Comparison of ENCODE assay signal across 15 cellular contexts in the genomic region with DNA sequence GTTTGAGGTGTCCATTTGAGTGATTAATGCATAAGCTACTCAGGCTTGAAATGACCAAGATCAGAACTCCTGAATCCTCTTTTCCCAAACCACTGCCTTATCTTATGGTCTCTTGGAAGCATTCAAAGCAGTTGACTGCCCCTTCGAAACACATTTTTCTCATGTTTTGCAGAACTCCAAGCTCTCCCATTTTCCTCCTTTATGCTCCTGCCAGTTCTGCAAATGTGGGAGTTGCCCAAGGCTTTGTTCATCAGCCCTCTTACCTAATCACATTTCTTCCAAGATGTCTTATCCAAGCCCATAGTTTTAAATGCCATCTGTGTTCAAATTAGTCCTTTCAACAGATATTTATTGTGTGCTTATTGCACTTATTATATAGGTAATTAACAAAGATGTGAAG. TPM values are rescaled to one million over a fixed set of nuclear protein-coding genes. Genes with fewer than 3 reads are reported as not detected.
DNase-seq lines count a peak whose midpoint lies in the region; ATAC-seq and TF ChIP-seq lines count a peak whose summit lies in the region.
"Had no signal": no experiment of that assay in that cellular context is flagged by ENCODE, and none has a peak within 500 bp of the region (broad histone marks: within the 10 kb centered on the region; RNA-seq: fewer than 3 reads in every experiment).

No MANE protein-coding gene starts in this region.

- in situ Hi-C loops in gastrocnemius medialis (cut with MboI; ENCODE audit: low sequenced_read_pairs in 4 of 4) = loop anchor here in 3 of 4 donors (10.0 to 25.0 kb wide), 4 partner anchors 52 to 475 kb away; partner anchors contain the start of genes KLHDC2 (in 2 of the 3), VCPKMT (in 2 of the 3) and RPS29 (in 1 of the 3)

- H3K36me3 ChIP-seq in PC-3 (ENCODE audit: low read depth, low read length) (peaks cover 23% of the 10 kb centered on the region), gastrocnemius medialis (peaks cover 0 to 3% of the 10 kb centered on the region in 2 donors), aorta (ENCODE audit: control insufficient read depth in 1 of 2, insufficient read depth in 2 of 2, low read length in 1 of 2) (no peaks in the 10 kb centered on the region)

- H3K9me3 Mint-ChIP-seq in activated naive CD4-positive, alpha-beta T cell treated with anti-CD3 and anti-CD28 coated beads, Interleukin-2, amount 10 ng/mL, durations not matched to agents 7 days and 5 days = no peaks in the 10 kb centered on the region
- H3K9me3 Mint-ChIP-seq in dendritic cell treated with granulocyte-macrophage colony-stimulating factor and Interleukin-4, amounts not matched to agents 40 ng/mL and 50 ng/mL, for 4 days = no peaks in the 10 kb centered on the region

- ATAC-seq in PC-3 (no peak), gastrocnemius medialis (no peak), GM21717 (IDR thresholded peaks at IDR 0.05; ENCODE audit: unreplicated experiment) (no peak), aorta (ENCODE audit: low FRiP score) (no peak)
- ATAC-seq: mucosa of descending colon had no signal

- no peak overlapping the region for H3K4me3 ChIP-seq in PC-3 (ENCODE audit: low read length)
- no peak overlapping the region for H3K4me3 ChIP-seq in gastrocnemius medialis
- H3K4me3 ChIP-seq in aorta (ENCODE audit: low read length in 2 of 2) = no peak overlapping the region
- H3K4me3 ChIP-seq: mucosa of descending colon had no signal

- WGBS in aorta, 2 donors = 71 to 82% methylated on average over 1 of the region's 1 CpG

- TF ChIP-seq CTCF in PC-3 (conservative IDR thresholded peaks at IDR 0.05; ENCODE audit: low read depth, low read length) (no peak), gastrocnemius medialis (IDR thresholded peaks at IDR 0.05 in 4 of 5, conservative IDR thresholded peaks at IDR 0.05 in 1 of 5) (no peak)

- H3K79me2 ChIP-seq in PC-3 (ENCODE audit: low read length) = peaks cover 92% of the 10 kb centered on the region

- no peak overlapping the region for H3K27ac Mint-ChIP-seq in activated naive CD4-positive, alpha-beta T cell treated with anti-CD3 and anti-CD28 coated beads, Interleukin-2, amount 10 ng/mL, durations not matched to agents 7 days and 5 days
- H3K27ac Mint-ChIP-seq in dendritic cell treated with granulocyte-macrophage colony-stimulating factor and Interleukin-4, amounts not matched to agents 40 ng/mL and 50 ng/mL, for 4 days = peak overlapping the region; percentile 8

- CTCF ChIA-PET in activated naive CD4-positive, alpha-beta T cell treated with anti-CD3 and anti-CD28 coated beads, Interleukin-2, amount 10 ng/mL, durations not matched to agents 7 days and 5 days (lab: Charles Lee) = no interaction called here
- CTCF ChIA-PET in PC-3 (lab: Charles Lee) = no interaction called here

- H3K36me3 Mint-ChIP-seq in activated naive CD4-positive, alpha-beta T cell treated with anti-CD3 and anti-CD28 coated beads, Interleukin-2, amount 10 ng/mL, durations not matched to agents 7 days and 5 days = peaks cover 38% of the 10 kb centered on the region
- peaks cover 51% of the 10 kb centered on the region for H3K36me3 Mint-ChIP-seq in dendritic cell treated with granulocyte-macrophage colony-stimulating factor and Interleukin-4, amounts not matched to agents 40 ng/mL and 50 ng/mL, for 4 days (ENCODE audit: low read depth)

- no peak overlapping the region for H3K27ac ChIP-seq in PC-3 (ENCODE audit: low read length)
- peak overlapping the region in 3 of 4 donors; percentile 10 to 92 (median 52) for H3K27ac ChIP-seq in gastrocnemius medialis
- H3K27ac ChIP-seq in aorta (ENCODE audit: low read depth in 1 of 2, low read length in 2 of 2) = no peak overlapping the region

- H4K20me1 ChIP-seq in PC-3 (ENCODE audit: low read length) = peaks cover 8% of the 10 kb centered on the region

- H3K9me3 ChIP-seq in PC-3 (ENCODE audit: low read length) (no peaks in the 10 kb centered on the region), gastrocnemius medialis (no peaks in the 10 kb centered on the region), aorta (ENCODE audit: control insufficient read depth, low read length) (no peaks in the 10 kb centered on the region)
- H3K9me3 ChIP-seq: mucosa of descending colon, stomach had no signal

- H3K4me1 Mint-ChIP-seq in activated naive CD4-positive, alpha-beta T cell treated with anti-CD3 and anti-CD28 coated beads, Interleukin-2, amount 10 ng/mL, durations not matched to agents 7 days and 5 days = peaks cover 49% of the 10 kb centered on the region
- H3K4me1 Mint-ChIP-seq in dendritic cell treated with granulocyte-macrophage colony-stimulating factor and Interleukin-4, amounts not matched to agents 40 ng/mL and 50 ng/mL, for 4 days (ENCODE audit: low read depth) = peaks cover 34% of the 10 kb centered on the region

- H3K9me2 ChIP-seq in PC-3 (replicated peaks; ENCODE audit: low read length) = no peaks in the 10 kb centered on the region

- no peak for DNase-seq in activated naive CD4-positive, alpha-beta T cell treated with anti-CD3 and anti-CD28 coated beads, Interleukin-2, amount 10 ng/mL, durations not matched to agents 7 days and 5 days
- no peak for DNase-seq in activated naive CD4-positive, alpha-beta T cell (lab: John Stamatoyannopoulos, UW)
- DNase-seq in PC-3 (no peak), gastrocnemius medialis (no peak), occipital lobe (lab: John Stamatoyannopoulos, UW) (no peak), aorta (no peak)
- DNase-seq: central memory CD4-positive, alpha-beta T cell; EL; NCI-H1105; retina; stimulated activated CD4-positive, alpha-beta T cell treated with anti-CD3 and anti-CD28 coated beads, Interleukin-2, amount 100 ng/mL, for 48 hours; stomach had no signal

- H3K4me2 ChIP-seq in PC-3 (ENCODE audit: low read length) = peak overlapping the region; percentile 81; the same call in 1 of the 2 replicates

- H3K27me3 Mint-ChIP-seq in activated naive CD4-positive, alpha-beta T cell treated with anti-CD3 and anti-CD28 coated beads, Interleukin-2, amount 10 ng/mL, durations not matched to agents 7 days and 5 days = no peaks in the 10 kb centered on the region
- H3K27me3 Mint-ChIP-seq in dendritic cell treated with granulocyte-macrophage colony-stimulating factor and Interleukin-4, amounts not matched to agents 40 ng/mL and 50 ng/mL, for 4 days = no peaks in the 10 kb centered on the region

- H3K4me1 ChIP-seq in PC-3 (ENCODE audit: insufficient read depth, low read length) = peaks cover 31% of the 10 kb centered on the region
- peaks cover 21 to 33% of the 10 kb centered on the region in 2 donors for H3K4me1 ChIP-seq in gastrocnemius medialis
- H3K4me1 ChIP-seq in aorta (ENCODE audit: control insufficient read depth in 1 of 2, insufficient read depth in 2 of 2, low read length in 2 of 2) = peaks cover 0 to 5% of the 10 kb centered on the region in 2 donors

- POLR2A ChIA-PET in PC-3 (lab: Charles Lee; ENCODE audit: unreplicated experiment) = no interaction called here

- H3K27me3 ChIP-seq in PC-3 (ENCODE audit: low read length) (no peaks in the 10 kb centered on the region), gastrocnemius medialis (no peaks in the 10 kb centered on the region), aorta (ENCODE audit: control insufficient read depth in 1 of 2, insufficient read depth in 2 of 2, low read length in 1 of 2) (no peaks in the 10 kb centered on the region)
- H3K27me3 ChIP-seq: stomach had no signal

- H2AFZ ChIP-seq in PC-3 (ENCODE audit: low read length) = no peak overlapping the region

- intact Hi-C loops in PC-3 (cut with micrococcal nuclease) (no loop called here), gastrocnemius medialis (cut with DNase I; ENCODE audit: low total_unique reads) (loop anchor here (10.0 kb wide), 1 partner anchor 468 kb away; no protein-coding TSS in a partner anchor), aorta (cut with DNase I) (loop anchor here (5.0 to 10.0 kb wide), 2 partner anchors 55 to 218 kb away; partner anchors contain the start of genes NEMF (in 2 of the 2) and KLHDC1 (in 1 of the 2))
- intact Hi-C loops in dendritic cell treated with granulocyte-macrophage colony-stimulating factor and Interleukin-4, amounts not matched to agents 40 ng/mL and 50 ng/mL, for 4 days (cut with micrococcal nuclease) = loop anchor here (5.0 to 10.0 kb wide), 2 partner anchors 50 to 598 kb away; partner anchors contain the start of genes POLE2 and SOS2

- no peaks in the 10 kb centered on the region for H3F3A ChIP-seq in PC-3 (ENCODE audit: low read length, unreplicated experiment)

- no peak for TF ChIP-seq POLR2A in gastrocnemius medialis (IDR thresholded peaks at IDR 0.05)

- BruUV-seq in PC-3 (replicated peaks; lab: Mats Ljungman, UMichigan) = no TSS peak

- peak overlapping the region; percentile 90 for H3K4me3 Mint-ChIP-seq in activated naive CD4-positive, alpha-beta T cell treated with anti-CD3 and anti-CD28 coated beads, Interleukin-2, amount 10 ng/mL, durations not matched to agents 7 days and 5 days
- H3K4me3 Mint-ChIP-seq in dendritic cell treated with granulocyte-macrophage colony-stimulating factor and Interleukin-4, amounts not matched to agents 40 ng/mL and 50 ng/mL, for 4 days = no peak overlapping the region

- H3K9ac ChIP-seq in PC-3 (ENCODE audit: low read length) = no peak overlapping the region

RNA-seq across cellular contexts. Expression of gene DNAAF2, which starts 1.8 kb away (rescaled TPM):
- total RNA-seq in PC-3 (2014; rRNA removed) (23.2 and 31.3 TPM in 2 replicates), gastrocnemius medialis (1 to 10 TPM; 5.6 to 8.4 (median 6.9) TPM), occipital lobe (17.2 TPM), aorta (1 to 10 TPM; 4.8 TPM)
- polyA plus RNA-seq in aorta = 1 to 10 TPM; 3.9 to 4.5 TPM

RNA-seq across cellular contexts. Expression of gene MGAT2, which starts 16.3 kb away (rescaled TPM):
- total RNA-seq in PC-3 (2014; rRNA removed) = 39.5 and 51.4 TPM in 2 replicates
- total RNA-seq in gastrocnemius medialis = 10 to 100 TPM in 2 of 4 donors, 1 to 10 TPM in 2; 7.2 to 11.5 (median 9.6) TPM
- total RNA-seq in occipital lobe = 47.3 TPM
- 10 to 100 TPM; 27.8 to 28.9 TPM for total RNA-seq in aorta
- 10 to 100 TPM; 10.6 to 15.9 TPM for polyA plus RNA-seq in aorta

RNA-seq across cellular contexts. Expression of gene RPL36AL, which starts 16.4 kb away (rescaled TPM):
- total RNA-seq in PC-3 (2014; rRNA removed) (408 and 411 TPM in 2 replicates), gastrocnemius medialis (100 to 1,000 TPM; 156 to 226 (median 203) TPM), occipital lobe (63.3 TPM), aorta (100 to 1,000 TPM; 147 to 153 TPM)
- polyA plus RNA-seq in aorta = 100 to 1,000 TPM; 576 to 724 TPM

RNA-seq across cellular contexts. Expression of gene LRR1, which starts 38.1 kb away (rescaled TPM):
- 46.9 and 53.0 TPM in 2 replicates for total RNA-seq in PC-3 (2014; rRNA removed)
- total RNA-seq in gastrocnemius medialis = 1 to 10 TPM; 1.3 to 5.8 (median 3.7) TPM
- total RNA-seq in occipital lobe = 6.2 TPM
- total RNA-seq in aorta = 1 to 10 TPM; 5.2 to 5.3 TPM
- polyA plus RNA-seq in aorta = 10 to 100 TPM in 1 of 2 donors, 1 to 10 TPM in 1; 5.9 to 14.3 TPM

RNA-seq across cellular contexts. Expression of gene RPS29, which starts 50.7 kb away (rescaled TPM):
- 1,420 and 1,912 TPM in 2 replicates for total RNA-seq in PC-3 (2014; rRNA removed)
- total RNA-seq in gastrocnemius medialis = over 10,000 TPM in 1 of 4 donors, 1,000 to 10,000 TPM in 3; 6,799 to 10,395 (median 8,793) TPM
- 2,148 TPM for total RNA-seq in occipital lobe
- total RNA-seq in aorta = 100 to 1,000 TPM; 827 to 860 TPM
- polyA plus RNA-seq in aorta = 1,000 to 10,000 TPM; 4,047 to 6,386 TPM

Comparison
In these comparisons a context has a peak if more than half of its experiments do, and no peak if none do; other contexts are left out.
1. H3K27ac ChIP-seq: peak in gastrocnemius medialis (3 of 4); none in PC-3 (single experiment) and aorta (0 of 2).